Comparison of ENCODE assay signal across 17 cellular contexts in the genomic region with DNA sequence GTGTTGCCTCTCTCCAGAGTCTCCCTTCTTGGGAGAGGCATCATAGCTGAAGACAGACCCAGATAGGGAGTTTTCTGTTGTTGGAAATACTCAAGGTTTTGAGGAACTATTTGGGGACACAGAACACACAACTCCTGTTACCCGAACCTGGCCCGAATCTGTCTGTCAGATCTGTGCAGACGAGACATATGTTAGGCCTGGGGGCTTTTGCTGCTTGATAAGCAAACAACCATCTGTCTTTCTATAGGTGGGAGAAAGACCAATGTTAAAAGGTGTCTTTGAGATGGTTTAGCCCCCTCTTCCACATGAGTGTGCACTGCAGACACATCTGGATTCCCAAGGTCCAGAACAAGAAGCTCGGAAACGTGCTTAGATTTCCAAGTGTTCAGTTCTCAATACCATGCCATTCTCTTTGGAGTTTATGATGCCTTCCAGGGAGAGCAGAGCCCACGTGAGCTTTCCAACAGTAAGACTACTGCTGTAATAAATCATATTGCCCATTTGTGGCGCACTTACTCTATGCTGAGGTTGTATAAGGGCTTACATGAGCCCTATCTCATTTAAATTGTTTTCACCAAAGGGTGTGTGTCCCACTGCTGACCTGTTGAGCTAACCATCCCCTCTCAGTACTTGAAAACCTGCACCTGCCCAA. TPM values are rescaled to one million over a fixed set of nuclear protein-coding genes. Genes with fewer than 3 reads are reported as not detected.
DNase-seq lines count a peak whose midpoint lies in the region; ATAC-seq and TF ChIP-seq lines count a peak whose summit lies in the region.
"Had no signal": no experiment of that assay in that cellular context is flagged by ENCODE, and none has a peak within 500 bp of the region (broad histone marks: within the 10 kb centered on the region; RNA-seq: fewer than 3 reads in every experiment).

No MANE protein-coding gene starts in this region.

- H3K4me3 Mint-ChIP-seq in CD14-positive monocyte: no peak overlapping the region
- H3K4me3 Mint-ChIP-seq: activated T-helper 17 cell treated with anti-CD3 and anti-CD28 coated beads, Interleukin-2, amount 50 U/mL, for 72 hours had no signal

- H3K79me2 ChIP-seq in OCI-LY7 (ENCODE audit: insufficient read depth, low read depth, low read length): peaks cover 12% of the 10 kb centered on the region

- no peak overlapping the region for H3K9ac ChIP-seq in muscle layer of colon (ENCODE audit: low read length)

- H4K20me1 ChIP-seq in OCI-LY7 (ENCODE audit: insufficient read depth, low read length): peaks cover 6% of the 10 kb centered on the region; the same call in 1 of the 2 replicates

- in situ Hi-C loops in G401 (cut with HindIII; ENCODE audit: low sequenced_read_pairs): no loop called here

- peaks cover 9% of the 10 kb centered on the region for H3K4me1 ChIP-seq in OCI-LY7 (ENCODE audit: insufficient read depth, low read length, poor library complexity, severe bottlenecking)
- H3K4me1 ChIP-seq in muscle layer of colon (ENCODE audit: insufficient read depth, low read length): peaks cover 27% of the 10 kb centered on the region

- H3K27me3 Mint-ChIP-seq in CD14-positive monocyte (ENCODE audit: low read depth in 3 of 3): peaks cover 19 to 23% (median 20%) of the 10 kb centered on the region in 3 donors

- H3K27ac ChIP-seq in OCI-LY7 (ENCODE audit: low read depth, low read length, poor library complexity, severe bottlenecking) (no peak overlapping the region), muscle layer of colon (ENCODE audit: low read depth, low read length) (peak overlapping the region; percentile 77)
- H3K27ac ChIP-seq: WERI-Rb-1 had no signal

- no TSS peak for BruUV-seq in OCI-LY7 (replicated peaks; lab: Mats Ljungman, UMichigan)

- H3K36me3 Mint-ChIP-seq in CD14-positive monocyte: peaks cover 0 to 2% of the 10 kb centered on the region in 2 donors
- H3K36me3 Mint-ChIP-seq: brain had no signal

- H3K4me3 ChIP-seq in OCI-LY7 (ENCODE audit: low read depth, low read length, poor library complexity, severe bottlenecking): no peak overlapping the region
- no peak overlapping the region for H3K4me3 ChIP-seq in muscle layer of colon (ENCODE audit: low read depth in 1 of 2, low read length in 2 of 2)
- H3K4me3 ChIP-seq: lung had no signal

- H3K27ac Mint-ChIP-seq in CD14-positive monocyte: no peak overlapping the region
- H3K27ac Mint-ChIP-seq: activated T-helper 17 cell treated with anti-CD3 and anti-CD28 coated beads, Interleukin-2, amount 50 U/mL, for 72 hours had no signal

- H3K27me3 ChIP-seq in muscle layer of colon (ENCODE audit: control insufficient read depth in 1 of 2, insufficient read depth in 2 of 2, low read length in 2 of 2): no peaks in the 10 kb centered on the region

- no peak overlapping the region for H2AFZ ChIP-seq in OCI-LY7 (ENCODE audit: low read length)

- CTCF ChIA-PET in OCI-LY7 (lab: Charles Lee; ENCODE audit: unreplicated experiment): interaction anchor here (0.5 kb wide), 2 partner anchors 56 to 1784 kb away, joined by 3 read pairs; no protein-coding TSS in a partner anchor

- POLR2A ChIA-PET in OCI-LY7 (lab: Charles Lee): interaction anchor here (0.6 kb wide), 1 partner anchor 9 kb away, joined by 3 read pairs; no protein-coding TSS in a partner anchor

- DNase-seq in CD14-positive monocyte (ENCODE audit: low spot score): no peak
- peak; percentile 64 for DNase-seq in OCI-LY7 (ENCODE audit: low spot score)
- no peak for DNase-seq in G401 (ENCODE audit: low spot score)
- no peak for DNase-seq in KG1 (lab: John Stamatoyannopoulos, UW)
- DNase-seq: hippocampal formation; occipital lobe; stimulated activated CD4-positive, alpha-beta T cell treated with anti-CD3 and anti-CD28 coated beads, Interleukin-2, amount 100 ng/mL, for 48 hours; stimulated activated naive CD8-positive, alpha-beta T cell treated with anti-CD3 and anti-CD28 coated beads, Interleukin-15, Interleukin-2, amounts not matched to agents 100 U/mL and 50 U/mL, for 24 hours; WERI-Rb-1 had no signal

- H3K9me3 Mint-ChIP-seq in CD14-positive monocyte: peaks cover 0 to 6% (median 0%) of the 10 kb centered on the region in 7 donors
- H3K9me3 Mint-ChIP-seq: activated T-helper 17 cell treated with anti-CD3 and anti-CD28 coated beads, Interleukin-2, amount 50 U/mL, for 72 hours; brain; IgD-negative memory B cell had no signal

- intact Hi-C loops in CD14-positive monocyte (cut with micrococcal nuclease): loop anchor here (10.0 kb wide), 2 partner anchors 208 to 412 kb away; partner anchors contain the start of genes GNAS (in 1 of the 2) and GNAS-AS1 (in 1 of the 2)
- intact Hi-C loops in OCI-LY7 (cut with micrococcal nuclease; ENCODE audit: unreplicated experiment): loop anchor here (5.0 kb wide), 1 partner anchor 215 kb away; no protein-coding TSS in a partner anchor

- ATAC-seq in HG02588 (IDR thresholded peaks at IDR 0.05; ENCODE audit: unreplicated experiment): no peak
- ATAC-seq in HG03039 (IDR thresholded peaks at IDR 0.05; ENCODE audit: unreplicated experiment): no peak
- ATAC-seq: activated T-helper 17 cell treated with anti-CD3 and anti-CD28 coated beads, Interleukin-2, amount 50 U/mL, for 72 hours; stimulated activated naive CD8-positive, alpha-beta T cell treated with anti-CD3 and anti-CD28 coated beads, Interleukin-15, Interleukin-2, amounts not matched to agents 100 U/mL and 50 U/mL, for 24 hours had no signal

- H3K36me3 ChIP-seq in OCI-LY7 (ENCODE audit: insufficient read depth, low read length) (peaks cover 5% of the 10 kb centered on the region; the same call in 1 of the 2 replicates), muscle layer of colon (ENCODE audit: insufficient read depth, low read length) (no peaks in the 10 kb centered on the region)

- peaks cover 11% of the 10 kb centered on the region for H3K4me1 Mint-ChIP-seq in CD14-positive monocyte

- H3K9me2 ChIP-seq in OCI-LY7 (ENCODE audit: insufficient read depth, low read length): no peaks in the 10 kb centered on the region

- H3K4me2 ChIP-seq in OCI-LY7 (ENCODE audit: low read length): no peak overlapping the region

- H3K9me3 ChIP-seq in OCI-LY7 (ENCODE audit: low read length): no peaks in the 10 kb centered on the region
- no peaks in the 10 kb centered on the region for H3K9me3 ChIP-seq in muscle layer of colon (ENCODE audit: low read length)

- TF ChIP-seq CTCF in CD14-positive monocyte (IDR thresholded peaks at IDR 0.05) (peak; percentile 18), GM12873 (IDR thresholded peaks at IDR 0.05; ENCODE audit: insufficient read depth, low read depth, low read length, missing control alignments) (peak; percentile 27), OCI-LY7 (conservative IDR thresholded peaks at IDR 0.05; ENCODE audit: low read length) (peak; percentile 77)

RNA-seq across cellular contexts. Expression of gene STX16, which starts 3.8 kb away (rescaled TPM):
- 10 to 100 TPM; 15.6 to 27.4 TPM for polyA plus RNA-seq in CD14-positive monocyte
- total RNA-seq in OCI-LY7 (2014; rRNA removed; shearing (Covaris generic)): 48.2 and 50.5 TPM in 2 replicates
- 84.2 and 89.5 TPM in 2 replicates for total RNA-seq in OCI-LY7 (2022)
- 25.5 and 32.3 TPM in 2 replicates for total RNA-seq in G401 (2014; rRNA removed; shearing (Covaris generic))

RNA-seq across cellular contexts. Expression of gene NPEPL1, which starts 45.3 kb away (rescaled TPM):
- polyA plus RNA-seq in CD14-positive monocyte: 10 to 100 TPM; 37.6 to 39.6 TPM
- total RNA-seq in OCI-LY7 (2014; rRNA removed; shearing (Covaris generic)): 3.4 and 4.7 TPM in 2 replicates
- total RNA-seq in OCI-LY7 (2022): 9.6 and 11.5 TPM in 2 replicates
- 1.3 and 5.4 TPM in 2 replicates for total RNA-seq in G401 (2014; rRNA removed; shearing (Covaris generic))

Comparison
In these comparisons a context has a peak if more than half of its experiments do, and no peak if none do; other contexts are left out.
1. CTCF ChIP-seq: peak in every context shown above with its lines; median percentile 77 in OCI-LY7; 27 in GM12873; 18 in CD14-positive monocyte.